Comparison of ENCODE assay signal across 9 cellular contexts in the genomic region with DNA sequence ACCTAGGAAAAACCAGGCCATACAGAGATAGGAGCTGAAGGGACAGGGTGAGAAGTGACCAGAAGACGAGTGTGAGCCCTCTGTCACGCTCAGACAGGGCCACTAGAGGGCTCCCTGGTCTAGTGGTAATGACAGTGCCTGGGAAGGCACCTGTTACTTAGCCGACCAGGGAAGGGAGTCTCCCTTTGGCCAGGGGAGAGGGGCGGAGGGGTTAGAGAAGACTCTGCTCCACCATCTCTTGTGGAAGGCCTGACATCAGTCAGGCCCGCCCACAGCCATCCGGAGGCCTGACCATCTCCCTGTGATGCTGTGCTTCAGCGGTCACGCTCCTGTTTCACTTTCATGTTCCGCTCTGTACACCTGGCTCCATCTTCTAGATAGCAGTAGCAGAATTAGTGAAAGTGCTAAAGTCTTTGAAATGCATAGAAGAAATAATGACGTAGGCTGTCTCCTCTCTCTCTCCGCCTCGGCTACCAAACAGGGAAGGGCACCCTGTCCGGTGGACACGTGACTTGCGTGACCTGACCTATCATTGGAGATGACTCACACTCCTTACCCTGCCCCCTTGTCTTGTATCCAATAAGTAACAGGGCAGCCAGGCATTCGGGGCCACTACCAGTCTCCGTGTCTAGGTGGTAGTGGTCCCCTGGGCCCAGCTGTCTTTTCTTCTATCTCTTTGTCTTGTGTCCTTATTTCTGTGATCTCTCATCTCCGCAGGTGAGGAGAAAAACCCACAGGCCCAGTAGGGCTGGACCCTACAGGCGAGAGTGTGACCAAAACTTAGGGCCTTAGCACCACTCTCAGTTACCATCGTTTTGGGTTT. TPM values are rescaled to one million over a fixed set of nuclear protein-coding genes. Genes with fewer than 3 reads are reported as not detected.
DNase-seq lines count a peak whose midpoint lies in the region; ATAC-seq and TF ChIP-seq lines count a peak whose summit lies in the region.
"Had no signal": no experiment of that assay in that cellular context is flagged by ENCODE, and none has a peak within 500 bp of the region (broad histone marks: within the 10 kb centered on the region; RNA-seq: fewer than 3 reads in every experiment).

No MANE protein-coding gene starts in this region.

- H4K20me1 ChIP-seq in neural progenitor cell (ENCODE audit: low read depth): no peaks in the 10 kb centered on the region

- H3K4me3 Mint-ChIP-seq in neural progenitor cell: no peak overlapping the region

- H3K9me3 ChIP-seq in neural progenitor cell (ENCODE audit: low read depth): no peaks in the 10 kb centered on the region
- no peaks in the 10 kb centered on the region for H3K9me3 ChIP-seq in suprapubic skin

- WGBS in suprapubic skin: 56% methylated on average over 20 of the region's 20 CpGs

- H3K27ac Mint-ChIP-seq in neural progenitor cell: no peak overlapping the region

- no peaks in the 10 kb centered on the region for H3K27me3 ChIP-seq in neural progenitor cell
- H3K27me3 ChIP-seq in suprapubic skin: no peaks in the 10 kb centered on the region

- H3K4me1 Mint-ChIP-seq in neural progenitor cell: no peaks in the 10 kb centered on the region

- peak; percentile 76 for DNase-seq in Ammon's horn (ENCODE audit: low spot score)
- peak; percentile 46 for DNase-seq in NOMO-1 treated with DMSO at 0.1 percent for 48 hours (lab: John Stamatoyannopoulos, UW; ENCODE audit: unreplicated experiment)
- DNase-seq in activated T-cell treated with anti-CD3 and anti-CD28 coated beads, Interleukin-2, amount 50 U/mL, for 1 hour: peak; percentile 69
- DNase-seq in fibroblast of gingiva (ENCODE audit: low read depth): peak; percentile 26
- DNase-seq in neural progenitor cell (ENCODE audit: low spot score): peak; percentile 79
- DNase-seq in suprapubic skin (ENCODE audit: low spot score in 2 of 2): no peak

- H3K9me3 Mint-ChIP-seq in neural progenitor cell: peaks cover 8% of the 10 kb centered on the region

- H3K4me2 ChIP-seq in neural progenitor cell: no peak overlapping the region

- TF ChIP-seq CTCF in neural progenitor cell (IDR thresholded peaks at IDR 0.05): peak; percentile 80
- TF ChIP-seq CTCF in suprapubic skin (IDR thresholded peaks at IDR 0.05): peak; percentile 18 to 75

- TF ChIP-seq EP300 in suprapubic skin (IDR thresholded peaks at IDR 0.05): no peak

- no peaks in the 10 kb centered on the region for H3K36me3 Mint-ChIP-seq in neural progenitor cell

- no peaks in the 10 kb centered on the region for H3K4me1 ChIP-seq in neural progenitor cell
- peaks cover 4% of the 10 kb centered on the region for H3K4me1 ChIP-seq in suprapubic skin

- no peak for TF ChIP-seq POLR2A in suprapubic skin (IDR thresholded peaks at IDR 0.05)

- no peaks in the 10 kb centered on the region for H3K36me3 ChIP-seq in neural progenitor cell
- no peaks in the 10 kb centered on the region for H3K36me3 ChIP-seq in suprapubic skin

- H3F3A ChIP-seq in neural progenitor cell (ENCODE audit: low read depth): no peaks in the 10 kb centered on the region

- H3K4me3 ChIP-seq in neural progenitor cell (no peak overlapping the region), suprapubic skin (peak overlapping the region; percentile 29)

- peaks cover 4% of the 10 kb centered on the region for H3K27me3 Mint-ChIP-seq in neural progenitor cell (ENCODE audit: insufficient read depth, low read depth)

- ATAC-seq in GM18867 (IDR thresholded peaks at IDR 0.05; ENCODE audit: unreplicated experiment) (peak; percentile 86), HG03095 (IDR thresholded peaks at IDR 0.05; ENCODE audit: unreplicated experiment) (peak; percentile 93)

- no peak overlapping the region for H3K27ac ChIP-seq in neural progenitor cell
- no peak overlapping the region for H3K27ac ChIP-seq in suprapubic skin

- H2AFZ ChIP-seq in neural progenitor cell (replicated peaks): no peak overlapping the region

- H3K9ac ChIP-seq in neural progenitor cell: no peak overlapping the region

- no peaks in the 10 kb centered on the region for H3K79me2 ChIP-seq in neural progenitor cell (ENCODE audit: low read depth)

RNA-seq across cellular contexts. Expression of a gene that starts 26.7 kb away (rescaled TPM):
- total RNA-seq in neural progenitor cell (ENCODE audit: low replicate concordance) (not detected in 2 replicates), suprapubic skin (not detected)
- total RNA-seq: T-helper 1 cell treated with Interleukin-12 subunit alpha and Interleukin-12 subunit beta and Interleukin-4 antibody, amounts not matched to agents 30 ng/mL and 1 ng/mL, for 36 hours had no signal

RNA-seq across cellular contexts. Expression of a gene that starts 26.8 kb away (rescaled TPM):
- 38.9 and 40.2 TPM in 2 replicates for total RNA-seq in neural progenitor cell (ENCODE audit: low replicate concordance)
- total RNA-seq in suprapubic skin: 100 to 1,000 TPM in 1 of 4 donors, 10 to 100 TPM in 3; 50.1 to 192 (median 81.0) TPM

Comparison
In these comparisons a context has a peak if more than half of its experiments do, and no peak if none do; other contexts are left out.
1. DNase-seq: peak in Ammon's horn (single experiment), NOMO-1 treated with DMSO at 0.1 percent for 48 hours (single experiment), activated T-cell treated with anti-CD3 and anti-CD28 coated beads, Interleukin-2, amount 50 U/mL, for 1 hour (single experiment), fibroblast of gingiva (single experiment) and neural progenitor cell (single experiment); none in suprapubic skin (0 of 2).